ENCODE assay signal across 1 cellular context in genomic region chr12:92973614-92974013, GRCh38.
TF ChIP-seq lines count a peak whose summit lies in the region.

No MANE protein-coding gene starts in this region.

TF ChIP-seq in HepG2, 621 proteins besides CTCF, POLR2A, EP300 and RAD21 (continued from another document):
- TF ChIP-seq ZNF407 (CRISPR knock-in tag; IDR thresholded peaks at IDR 0.05; ENCODE audit: not compliant biosample characterization) (no peak), PRDM10 (CRISPR knock-in tag; IDR thresholded peaks at IDR 0.05; ENCODE audit: low read depth) (no peak), EEA1 (CRISPR knock-in tag; IDR thresholded peaks at IDR 0.05; ENCODE audit: borderline replicate concordance) (no peak), ZNF124 (CRISPR knock-in tag; IDR thresholded peaks at IDR 0.05) (no peak), ZBTB3 (CRISPR knock-in tag; IDR thresholded peaks at IDR 0.05; ENCODE audit: borderline replicate concordance, low read depth) (no peak), RAD51 (IDR thresholded peaks at IDR 0.05; ENCODE audit: borderline replicate concordance) (no peak), ZFP36L1 (CRISPR knock-in tag; IDR thresholded peaks at IDR 0.05) (no peak), TERF1 (CRISPR knock-in tag; IDR thresholded peaks at IDR 0.05) (no peak), HOXA5 (CRISPR knock-in tag; IDR thresholded peaks at IDR 0.05) (no peak), ZFY (CRISPR knock-in tag; IDR thresholded peaks at IDR 0.05) (no peak), RBM22 (optimal IDR thresholded peaks at IDR 0.05; ENCODE audit: low read length) (no peak), BATF2 (CRISPR knock-in tag; IDR thresholded peaks at IDR 0.05) (no peak), ETV5 (CRISPR knock-in tag; IDR thresholded peaks at IDR 0.05; ENCODE audit: borderline replicate concordance) (no peak), ZNF792 (CRISPR knock-in tag; IDR thresholded peaks at IDR 0.05) (0 out of 2 replicates have a peak, but pooled peaks have one; percentile 19), ZNF644 (CRISPR knock-in tag; IDR thresholded peaks at IDR 0.05; ENCODE audit: low read depth) (peak; percentile 63), FOXP1 (IDR thresholded peaks at IDR 0.05) (no peak), FOXP1 (CRISPR knock-in tag; IDR thresholded peaks at IDR 0.05) (0 out of 2 replicates have a peak, but pooled peaks have one; percentile 33), PHF20 (CRISPR knock-in tag; IDR thresholded peaks at IDR 0.05) (0 out of 2 replicates have a peak, but pooled peaks have one; percentile 35), PHF5A (CRISPR knock-in tag; IDR thresholded peaks at IDR 0.05; ENCODE audit: low read depth, unreplicated experiment) (no peak), HMG20A (CRISPR knock-in tag; IDR thresholded peaks at IDR 0.05; ENCODE audit: borderline replicate concordance) (peak; percentile 49; the same call in 1 of the 2 replicates), GATAD2A (CRISPR knock-in tag; IDR thresholded peaks at IDR 0.05) (peak; percentile 81), ZNF556 (CRISPR knock-in tag; IDR thresholded peaks at IDR 0.05; ENCODE audit: borderline replicate concordance) (no peak), TRIM24 (CRISPR knock-in tag; IDR thresholded peaks at IDR 0.05) (no peak), GTF3A (CRISPR knock-in tag; conservative IDR thresholded peaks at IDR 0.05) (no peak), CC2D1A (CRISPR knock-in tag; IDR thresholded peaks at IDR 0.05) (no peak), E2F2 (CRISPR knock-in tag; IDR thresholded peaks at IDR 0.05; ENCODE audit: borderline replicate concordance) (no peak), ZNF512B (CRISPR knock-in tag; IDR thresholded peaks at IDR 0.05; ENCODE audit: borderline replicate concordance) (no peak), KLF11 (CRISPR knock-in tag; IDR thresholded peaks at IDR 0.05) (0 out of 2 replicates have a peak, but pooled peaks have one; percentile 40), CSRNP2 (CRISPR knock-in tag; conservative IDR thresholded peaks at IDR 0.05; ENCODE audit: low read depth) (no peak), RCOR2 (CRISPR knock-in tag; IDR thresholded peaks at IDR 0.05) (no peak), SRF (IDR thresholded peaks at IDR 0.05; ENCODE audit: low read depth, low read length) (peak; percentile 84), ZNF589 (CRISPR knock-in tag; conservative IDR thresholded peaks at IDR 0.05) (no peak), ZMAT3 (CRISPR knock-in tag; conservative IDR thresholded peaks at IDR 0.05) (no peak), IRF9 (CRISPR knock-in tag; IDR thresholded peaks at IDR 0.05; ENCODE audit: borderline replicate concordance) (no peak), ZNF7 (CRISPR knock-in tag; IDR thresholded peaks at IDR 0.05) (peak; percentile 53; the same call in 1 of the 2 replicates), ZNF720 (CRISPR knock-in tag; IDR thresholded peaks at IDR 0.05) (no peak), ZNF292 (CRISPR knock-in tag; IDR thresholded peaks at IDR 0.05; ENCODE audit: borderline replicate concordance, low read depth) (no peak), ZBTB37 (CRISPR knock-in tag; IDR thresholded peaks at IDR 0.05) (no peak)
